In the genomic region with DNA sequence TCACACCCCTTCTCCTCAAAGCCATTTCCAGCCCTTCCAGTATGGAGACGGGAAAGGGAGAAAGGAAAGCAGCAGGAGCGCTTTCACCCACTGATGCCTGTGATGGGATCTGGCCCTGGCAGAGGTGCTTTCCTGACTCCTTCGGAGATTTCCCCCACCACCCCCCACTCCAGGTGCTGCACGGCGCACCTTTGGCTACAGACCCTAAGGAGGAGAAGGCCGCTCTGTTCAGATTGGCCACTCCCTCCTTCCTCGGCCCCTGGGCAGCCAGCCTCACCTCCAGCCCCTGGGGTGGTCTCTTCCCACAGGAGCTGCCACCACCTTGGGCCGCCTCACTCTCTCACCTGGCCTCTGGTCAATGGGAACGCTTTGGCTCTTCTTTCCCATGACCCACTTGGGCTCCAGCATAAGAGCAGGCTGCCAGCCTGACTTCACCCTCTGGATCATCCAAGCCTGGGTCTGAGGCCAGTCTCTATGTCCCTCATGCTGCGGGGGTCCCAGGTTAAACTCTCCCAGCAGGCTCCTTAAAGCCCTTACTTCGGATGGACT, we compare ENCODE assay signal across 21 cellular contexts. TPM values are rescaled to one million over a fixed set of nuclear protein-coding genes. Genes with fewer than 3 reads are reported as not detected.
DNase-seq lines count a peak whose midpoint lies in the region; TF ChIP-seq lines count a peak whose summit lies in the region.
"Had no signal": no experiment of that assay in that cellular context is flagged by ENCODE, and none has a peak within 500 bp of the region (broad histone marks: within the 10 kb centered on the region; RNA-seq: fewer than 3 reads in every experiment).

No MANE protein-coding gene starts in this region.

- no peaks in the 10 kb centered on the region for H4K20me1 ChIP-seq in GM23248 (ENCODE audit: insufficient read depth)

- in situ Hi-C loops in GM23248 (cut with MboI) = no loop called here

- H3K36me3 Mint-ChIP-seq in chondrocyte (ENCODE audit: low read depth) (no peaks in the 10 kb centered on the region), nephron (ENCODE audit: low read depth) (no peaks in the 10 kb centered on the region), mesothelial cell of epicardium (no peaks in the 10 kb centered on the region)

- H3K27me3 Mint-ChIP-seq in chondrocyte (ENCODE audit: low read depth) (peaks cover 19% of the 10 kb centered on the region), nephron (ENCODE audit: low read depth) (peaks cover 7% of the 10 kb centered on the region), mesothelial cell of epicardium (ENCODE audit: low read depth) (peaks cover 13% of the 10 kb centered on the region)

- H3K9me2 ChIP-seq in GM23248 (ENCODE audit: insufficient read depth) = no peaks in the 10 kb centered on the region

- H3K4me1 Mint-ChIP-seq in chondrocyte (ENCODE audit: low read depth) = peaks cover 6% of the 10 kb centered on the region
- H3K4me1 Mint-ChIP-seq in nephron = peaks cover 47% of the 10 kb centered on the region
- H3K4me1 Mint-ChIP-seq in mesothelial cell of epicardium = no peaks in the 10 kb centered on the region

- H3K27ac Mint-ChIP-seq in chondrocyte (ENCODE audit: unreplicated experiment) = no peak overlapping the region
- peak overlapping the region; percentile 91 to 98 (median 95) for H3K27ac Mint-ChIP-seq in nephron
- H3K27ac Mint-ChIP-seq in mesothelial cell of epicardium = no peak overlapping the region
- H3K27ac Mint-ChIP-seq: H9 had no signal

- peak; percentile 55 for DNase-seq in activated effector memory CD4-positive, alpha-beta T cell treated with anti-CD3 and anti-CD28 coated beads, Interleukin-2, amount 50 U/mL, for 16 hours
- DNase-seq in activated effector memory CD4-positive, alpha-beta T cell treated with Interleukin-2 at 50 U/mL for 16 hours = no peak
- DNase-seq in chondrocyte (ENCODE audit: low spot score) (peak; percentile 56), substantia nigra (lab: John Stamatoyannopoulos, UW) (no peak), SHP77 treated with DMSO at 0.1 percent for 48 hours (lab: John Stamatoyannopoulos, UW) (no peak), GM23248 (no peak), mesothelial cell of epicardium (ENCODE audit: low spot score in 2 of 2, unreplicated experiment in 2 of 2) (no peak)
- DNase-seq: DMS 273 treated with DMSO at 0.1 percent for 48 hours, H9, NCI-H1436, NCI-H1930, NCI-H226, NCI-H524 had no signal

- H3K4me1 ChIP-seq in GM23248 (ENCODE audit: insufficient read depth) = no peaks in the 10 kb centered on the region
- H3K4me1 ChIP-seq: SJCRH30 had no signal

- H3K4me3 Mint-ChIP-seq in chondrocyte (ENCODE audit: unreplicated experiment) (no peak overlapping the region), nephron (no peak overlapping the region), mesothelial cell of epicardium (no peak overlapping the region)
- H3K4me3 Mint-ChIP-seq: H9 had no signal

- no peak for TF ChIP-seq CTCF in chondrocyte (IDR thresholded peaks at IDR 0.05)
- no peak for TF ChIP-seq CTCF in nephron (IDR thresholded peaks at IDR 0.05; ENCODE audit: unreplicated experiment in 3 of 3)
- TF ChIP-seq CTCF in mesothelial cell of epicardium (IDR thresholded peaks at IDR 0.05; ENCODE audit: unreplicated experiment) = no peak

- 45 to 49% methylated on average over 10 to 11 of the region's 11 CpGs for WGBS in GM23248 (ENCODE audit: low coverage in 1 of 2, low lambda C conversion rate in 2 of 2, missing lambda C conversion rate in 2 of 2), 2 experiments

- H3K4me2 ChIP-seq in GM23248 (ENCODE audit: unreplicated experiment) = no peak overlapping the region
- H3K4me2 ChIP-seq: KMS-11 had no signal

- no peak overlapping the region for H3K4me3 ChIP-seq in GM23248
- H3K4me3 ChIP-seq: SJCRH30 had no signal

- H3K9me3 Mint-ChIP-seq in chondrocyte (ENCODE audit: low read depth) (no peaks in the 10 kb centered on the region), nephron (no peaks in the 10 kb centered on the region), mesothelial cell of epicardium (no peaks in the 10 kb centered on the region)
- H3K9me3 Mint-ChIP-seq: H9 had no signal

- H3K27ac ChIP-seq in substantia nigra (ENCODE audit: low read depth, low read length, poor library complexity, severe bottlenecking) (peak overlapping the region; percentile 35), GM23248 (no peak overlapping the region)
- H3K27ac ChIP-seq: 22Rv1, HL-60, KMS-11, SJCRH30 had no signal

- no peaks in the 10 kb centered on the region for H3K9me3 ChIP-seq in GM23248 (ENCODE audit: low read depth)
- H3K9me3 ChIP-seq: SJCRH30 had no signal

- H2AFZ ChIP-seq in GM23248 = no peak overlapping the region

- H3F3A ChIP-seq in GM23248 (ENCODE audit: insufficient read depth) = no peaks in the 10 kb centered on the region

- no peaks in the 10 kb centered on the region for H3K36me3 ChIP-seq in GM23248 (ENCODE audit: low read depth)
- H3K36me3 ChIP-seq: SJCRH30 had no signal

- H3K9ac ChIP-seq in GM23248 = no peak overlapping the region
- H3K9ac ChIP-seq: KMS-11 had no signal

- H3K27me3 ChIP-seq in GM23248 (replicated peaks; ENCODE audit: insufficient read depth) = peaks cover 20% of the 10 kb centered on the region

- H3K79me2 ChIP-seq in GM23248 (ENCODE audit: insufficient read depth) = no peaks in the 10 kb centered on the region

RNA-seq across cellular contexts. Expression of a gene that starts 18.4 kb away (rescaled TPM):
- total RNA-seq in chondrocyte = not detected in 3 replicates
- total RNA-seq in GM23248 (2014; rRNA removed; shearing (Covaris generic)) = not detected in 2 replicates
- polyA plus RNA-seq in GM23248 (2016; fragmentation: Nextera tagmentation; extraction: Ambion mirVana) = not detected in 2 replicates
- total RNA-seq in mesothelial cell of epicardium = not detected in 3 replicates
- total RNA-seq: H9, HT1080, RPMI7951, SJCRH30 had no signal
- polyA plus RNA-seq: AG04450 had no signal

Comparison
In these comparisons a context has a peak if more than half of its experiments do, and no peak if none do; other contexts are left out.
1. DNase-seq: peak in activated effector memory CD4-positive, alpha-beta T cell treated with anti-CD3 and anti-CD28 coated beads, Interleukin-2, amount 50 U/mL, for 16 hours (single experiment) and chondrocyte (single experiment); none in activated effector memory CD4-positive, alpha-beta T cell treated with Interleukin-2 at 50 U/mL for 16 hours (single experiment), substantia nigra (0 of 49), SHP77 treated with DMSO at 0.1 percent for 48 hours (single experiment), GM23248 (single experiment) and mesothelial cell of epicardium (0 of 2).
2. H3K27ac Mint-ChIP-seq: peak in nephron (3 of 3); none in chondrocyte (single experiment) and mesothelial cell of epicardium (single experiment).